ENCODE assay signal across 10 cellular contexts in the genomic region with DNA sequence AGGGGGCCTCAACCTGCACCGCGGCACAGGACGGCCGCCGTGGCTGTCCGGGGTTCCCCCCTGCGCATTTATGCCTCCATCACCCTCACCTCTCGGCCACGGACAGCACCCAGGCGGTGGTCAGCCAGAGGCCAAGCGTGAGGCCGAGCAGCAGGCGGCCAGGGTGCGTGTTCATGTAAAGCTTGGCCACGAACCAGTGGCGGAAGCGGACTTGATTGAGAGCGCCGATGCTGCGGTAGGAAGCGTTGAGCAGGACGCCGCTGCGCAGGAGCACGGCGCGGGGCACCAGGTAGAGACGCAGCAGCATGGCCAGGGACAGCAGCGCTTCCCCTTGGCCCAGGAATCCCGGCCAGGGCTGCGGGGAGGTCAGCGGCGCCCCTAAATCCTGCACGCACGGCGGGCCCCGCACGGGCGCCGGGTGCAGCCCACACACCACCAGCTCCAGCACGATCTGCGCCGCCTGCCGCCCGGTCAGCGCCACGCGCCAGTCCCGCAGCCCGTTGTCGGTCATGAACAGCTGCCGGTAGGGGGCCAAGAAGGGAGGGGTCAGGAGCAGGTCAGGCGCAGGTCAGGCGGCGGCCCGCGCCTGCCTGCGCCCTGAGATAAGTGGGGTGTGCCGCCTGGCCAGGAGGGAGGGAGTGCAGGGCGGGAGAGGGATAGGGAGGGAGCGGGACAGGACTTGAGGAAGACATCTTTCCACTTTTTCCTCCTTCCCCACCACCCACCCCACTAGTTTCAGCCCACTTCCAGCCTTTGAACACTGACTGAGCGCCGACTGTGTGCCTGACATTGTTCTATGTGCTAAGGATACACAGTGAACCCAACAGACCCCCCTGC. TPM values are rescaled to one million over a fixed set of nuclear protein-coding genes. Genes with fewer than 3 reads are reported as not detected.
DNase-seq lines count a peak whose midpoint lies in the region; ATAC-seq and TF ChIP-seq lines count a peak whose summit lies in the region.
"Had no signal": no experiment of that assay in that cellular context is flagged by ENCODE, and none has a peak within 500 bp of the region (broad histone marks: within the 10 kb centered on the region; RNA-seq: fewer than 3 reads in every experiment).

No MANE protein-coding gene starts in this region.

- H3K36me3 Mint-ChIP-seq in CD14-positive monocyte = peaks cover 47 to 68% of the 10 kb centered on the region in 2 donors
- no peaks in the 10 kb centered on the region for H3K36me3 Mint-ChIP-seq in osteocyte (ENCODE audit: unreplicated experiment)

- H3K27me3 Mint-ChIP-seq in CD14-positive monocyte (ENCODE audit: low read depth in 3 of 3) (peaks cover 0 to 6% (median 2%) of the 10 kb centered on the region in 3 donors), osteocyte (ENCODE audit: unreplicated experiment) (no peaks in the 10 kb centered on the region)

- ATAC-seq in left cardiac atrium (peak; percentile 87 to 89), GM21447 (IDR thresholded peaks at IDR 0.05; ENCODE audit: unreplicated experiment) (no peak), GM21526 (IDR thresholded peaks at IDR 0.05; ENCODE audit: low FRiP score, unreplicated experiment) (no peak)

- TF ChIP-seq CTCF in CD14-positive monocyte (IDR thresholded peaks at IDR 0.05) (peak; percentile 69), adrenal gland (IDR thresholded peaks at IDR 0.05) (peak; percentile 8 to 70 (median 52)), osteocyte (IDR thresholded peaks at IDR 0.05) (peak; percentile 61)

- H3K4me1 ChIP-seq in adrenal gland (replicated peaks in 1 of 2) = peaks cover 0 to 10% of the 10 kb centered on the region in 2 donors

- no peaks in the 10 kb centered on the region for H3K9me3 ChIP-seq in adrenal gland (replicated peaks in 1 of 3)

- TF ChIP-seq POLR2A in adrenal gland (IDR thresholded peaks at IDR 0.05) = no peak

- peak; percentile 69 for DNase-seq in CD14-positive monocyte (ENCODE audit: low spot score)
- peak; percentile 60 to 85 (median 71) for DNase-seq in adrenal gland
- peak; percentile 76 for DNase-seq in left cardiac atrium
- no peak for DNase-seq in osteocyte (ENCODE audit: extremely low spot score, unreplicated experiment)
- DNase-seq in SHP77 (lab: John Stamatoyannopoulos, UW) = no peak
- DNase-seq in activated CD8-positive, alpha-beta memory T cell treated with anti-CD3 and anti-CD28 coated beads, Interleukin-2, amount 50 U/mL, for 48 hours = no peak
- DNase-seq: activated CD8-positive, alpha-beta memory T cell treated with anti-CD3 and anti-CD28 coated beads for 24 hours had no signal

- WGBS in adrenal gland, 4 donors = 23 to 39% (median 27%) methylated on average over 5 to 63 of the region's 63 CpGs

- peak overlapping the region in 5 of 7 donors; percentile 31 to 79 (median 69) for H3K27ac Mint-ChIP-seq in CD14-positive monocyte
- no peak overlapping the region for H3K27ac Mint-ChIP-seq in osteocyte (ENCODE audit: unreplicated experiment)

- H3K27ac ChIP-seq in adrenal gland = no peak overlapping the region
- H3K27ac ChIP-seq: KMS-11 had no signal

- H3K27me3 ChIP-seq in adrenal gland = no peaks in the 10 kb centered on the region

- H3K4me3 Mint-ChIP-seq in CD14-positive monocyte (peak overlapping the region in 1 of 2 donors; percentile 51), osteocyte (ENCODE audit: unreplicated experiment) (no peak overlapping the region)

- H3K36me3 ChIP-seq in adrenal gland (replicated peaks in 1 of 2) = no peaks in the 10 kb centered on the region

- intact Hi-C loops in CD14-positive monocyte (cut with micrococcal nuclease) = no loop called here
- intact Hi-C loops in adrenal gland (cut with DNase I) = no loop called here
- intact Hi-C loops in left cardiac atrium (cut with DNase I) = no loop called here

- peak overlapping the region in 1 of 4 donors; percentile 41 for H3K4me3 ChIP-seq in adrenal gland

- peaks cover 0 to 2% (median 0%) of the 10 kb centered on the region in 7 donors for H3K9me3 Mint-ChIP-seq in CD14-positive monocyte
- H3K9me3 Mint-ChIP-seq in osteocyte (ENCODE audit: unreplicated experiment) = no peaks in the 10 kb centered on the region

- H3K4me1 Mint-ChIP-seq in CD14-positive monocyte (peaks cover 68% of the 10 kb centered on the region), osteocyte (ENCODE audit: unreplicated experiment) (peaks cover 29% of the 10 kb centered on the region)

RNA-seq across cellular contexts. Expression of a gene that starts 6.5 kb away (rescaled TPM):
- 10 to 100 TPM; 12.9 to 17.1 TPM for polyA plus RNA-seq in CD14-positive monocyte
- 1 to 10 TPM in 3 of 8 donors, under 1 TPM in 5; 0.42 to 2.9 (median 0.56) TPM for total RNA-seq in adrenal gland
- polyA plus RNA-seq in adrenal gland = 10 to 100 TPM in 1 of 3 donors, 1 to 10 TPM in 1, under 1 TPM in 1; 0.48 to 13.0 (median 3.2) TPM
- total RNA-seq in left cardiac atrium = 1 to 10 TPM in 1 of 2 donors, under 1 TPM in 1; 0.71 to 1.4 TPM
- total RNA-seq in osteocyte = 0.64 and 1.5 TPM in 2 replicates

RNA-seq across cellular contexts. Expression of a gene that starts 19.6 kb away (rescaled TPM):
- 1 to 10 TPM; 1.3 to 2.4 TPM for polyA plus RNA-seq in CD14-positive monocyte
- total RNA-seq in adrenal gland = 10 to 100 TPM; 19.4 to 58.5 (median 37.8) TPM
- 10 to 100 TPM; 39.9 to 63.2 (median 51.6) TPM for polyA plus RNA-seq in adrenal gland
- total RNA-seq in left cardiac atrium = 10 to 100 TPM; 19.4 to 22.1 TPM
- 64.9 and 71.0 TPM in 2 replicates for total RNA-seq in osteocyte

RNA-seq across cellular contexts. Expression of a gene that starts 27.9 kb away (rescaled TPM):
- polyA plus RNA-seq in CD14-positive monocyte = under 1 TPM; 0.24 to 0.39 TPM
- 1 to 10 TPM in 4 of 8 donors, under 1 TPM in 3, not detected in 1; 0.35 to 3.0 (median 1.2) TPM for total RNA-seq in adrenal gland
- polyA plus RNA-seq in adrenal gland = under 1 TPM; 0.32 to 0.55 (median 0.40) TPM
- 1 to 10 TPM; 1.3 to 2.1 TPM for total RNA-seq in left cardiac atrium
- not detected in 2 replicates for total RNA-seq in osteocyte

RNA-seq across cellular contexts. Expression of a gene that starts 52.8 kb away (rescaled TPM):
- polyA plus RNA-seq in CD14-positive monocyte (1 to 10 TPM in 1 of 2 donors, under 1 TPM in 1; 0.80 to 2.5 TPM), adrenal gland (1 to 10 TPM; 2.4 to 5.5 (median 5.0) TPM)
- total RNA-seq in adrenal gland (10 to 100 TPM in 3 of 8 donors, 1 to 10 TPM in 5; 2.8 to 14.9 (median 8.0) TPM), left cardiac atrium (10 to 100 TPM in 1 of 2 donors, 1 to 10 TPM in 1; 9.5 to 10.7 TPM), osteocyte (9.8 and 11.5 TPM in 2 replicates)

RNA-seq across cellular contexts. Expression of a gene that starts 58.4 kb away (rescaled TPM):
- polyA plus RNA-seq in CD14-positive monocyte = not detected
- not detected for total RNA-seq in adrenal gland
- polyA plus RNA-seq in adrenal gland = not detected
- not detected for total RNA-seq in left cardiac atrium
- not detected in 2 replicates for total RNA-seq in osteocyte

Comparison
In these comparisons a context has a peak if more than half of its experiments do, and no peak if none do; other contexts are left out.
1. DNase-seq: peak in CD14-positive monocyte (single experiment), adrenal gland (7 of 7) and left cardiac atrium (single experiment); none in osteocyte (single experiment), SHP77 (0 of 2) and activated CD8-positive, alpha-beta memory T cell treated with anti-CD3 and anti-CD28 coated beads, Interleukin-2, amount 50 U/mL, for 48 hours (single experiment).
2. ATAC-seq: peak in left cardiac atrium (2 of 2); none in GM21447 (single experiment) and GM21526 (single experiment).
3. Peak in every context shown above with its lines, with median percentiles within 50 percentile points of each other: CTCF ChIP-seq.